Comparison of ENCODE assay signal across 8 cellular contexts in the genomic region with DNA sequence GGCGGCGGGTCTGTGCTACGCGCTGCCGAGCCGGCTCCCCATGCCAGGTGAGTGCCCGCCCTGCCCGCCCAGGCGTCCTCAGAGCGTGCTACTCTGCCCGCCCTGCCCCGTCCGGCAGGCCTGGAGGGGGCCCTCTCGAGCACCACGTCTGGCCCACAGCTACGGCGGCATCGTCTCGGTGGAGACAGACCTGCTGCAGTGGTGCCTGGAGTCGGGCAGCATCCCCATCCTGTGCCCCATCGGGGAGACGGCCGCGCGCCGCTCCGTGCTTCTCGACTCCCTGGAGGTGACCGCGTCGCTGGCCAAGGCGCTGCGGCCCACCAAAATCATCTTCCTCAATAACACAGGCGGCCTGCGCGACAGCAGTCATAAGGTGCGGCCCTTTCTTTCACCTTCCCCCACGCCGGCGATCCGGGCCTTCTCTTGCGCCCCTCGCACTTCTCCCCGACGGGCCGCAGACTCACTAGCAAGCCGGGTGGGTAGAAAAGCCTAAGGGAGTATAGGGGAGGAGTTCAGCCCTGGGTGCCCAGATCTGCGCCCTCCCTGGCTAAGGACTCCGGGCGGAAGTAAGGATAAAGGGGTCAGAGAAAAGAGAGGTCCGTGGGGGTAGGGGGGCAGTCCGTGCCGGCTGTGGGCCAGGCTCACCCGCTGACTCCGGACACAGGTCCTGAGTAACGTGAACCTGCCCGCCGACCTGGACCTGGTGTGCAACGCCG. TPM values are rescaled to one million over a fixed set of nuclear protein-coding genes. Genes with fewer than 3 reads are reported as not detected.
DNase-seq lines count a peak whose midpoint lies in the region; ATAC-seq and TF ChIP-seq lines count a peak whose summit lies in the region.

No MANE protein-coding gene starts in this region.

- H4K20me1 ChIP-seq in DND-41 (ENCODE audit: insufficient read depth, low read length): no peaks in the 10 kb centered on the region; the same call in none of the 2 replicates

- peaks cover 22% of the 10 kb centered on the region for H3K4me1 ChIP-seq in DND-41 (ENCODE audit: insufficient read depth, low read length)
- H3K4me1 ChIP-seq in neutrophil (ENCODE audit: control insufficient read depth in 1 of 2, insufficient read depth in 1 of 2, low read depth in 1 of 2, low read length in 1 of 2): peaks cover 31 to 32% of the 10 kb centered on the region in 2 experiments

- H3K4me2 ChIP-seq in DND-41 (ENCODE audit: insufficient read depth, low read length): peak overlapping the region; percentile 65

- H3K4me3 ChIP-seq in DND-41 (ENCODE audit: low read depth in 1 of 2, low read length in 2 of 2) (peak overlapping the region in 1 of 2 experiments; percentile 50; a peak in 2 of 4 replicates), fibroblast of pulmonary artery (replicated peaks; ENCODE audit: low read depth, low read length) (peak overlapping the region; percentile 64), neutrophil (ENCODE audit: low read depth in 1 of 2, low read length in 1 of 2) (peak overlapping the region; percentile 90 to 94)
- peak overlapping the region; percentile 76 for H3K4me3 ChIP-seq in Jurkat, Clone E6-1 (ENCODE audit: low read length)

- DNase-seq in DND-41 (no peak), fibroblast of pulmonary artery (ENCODE audit: low read depth) (no peak), ureter (ENCODE audit: low spot score) (no peak)
- no peak for DNase-seq in Jurkat, Clone E6-1 (ENCODE audit: low read depth, low spot score)
- peak; percentile 58 for DNase-seq in activated T-cell treated with anti-CD3 and anti-CD28 coated beads, Interleukin-2, amount 50 U/mL, for 1 hour

- peak overlapping the region; percentile 26; the same call in 1 of the 2 replicates for H3K9ac ChIP-seq in DND-41 (ENCODE audit: low read depth, low read length)

- no peaks in the 10 kb centered on the region for H3K79me2 ChIP-seq in DND-41 (ENCODE audit: insufficient read depth, low read length)

- H3K36me3 ChIP-seq in DND-41 (ENCODE audit: insufficient read depth, low read length) (no peaks in the 10 kb centered on the region), neutrophil (no peaks in the 10 kb centered on the region)

- H2AFZ ChIP-seq in DND-41 (ENCODE audit: low read depth, low read length): peak overlapping the region; percentile 70

- H3K27me3 ChIP-seq in DND-41 (ENCODE audit: insufficient read depth, low read length, poor library complexity) (no peaks in the 10 kb centered on the region), neutrophil (no peaks in the 10 kb centered on the region)

- no peak overlapping the region for H3K27ac ChIP-seq in DND-41 (ENCODE audit: low read length)
- H3K27ac ChIP-seq in neutrophil: peak overlapping the region; percentile 66

- TF ChIP-seq CTCF in DND-41 (IDR thresholded peaks at IDR 0.05; ENCODE audit: borderline replicate concordance, extremely low read depth, low read length, poor library complexity, severe bottlenecking) (no peak), fibroblast of pulmonary artery (IDR thresholded peaks at IDR 0.05; ENCODE audit: low read length, missing control alignments) (peak; percentile 9), neutrophil (IDR thresholded peaks at IDR 0.05) (no peak)

- ATAC-seq in DND-41 (ENCODE audit: insufficient read depth, low read depth) (no peak), HG03280 (IDR thresholded peaks at IDR 0.05; ENCODE audit: unreplicated experiment) (no peak), HG03520 (IDR thresholded peaks at IDR 0.05; ENCODE audit: unreplicated experiment) (no peak)

- H3K9me3 ChIP-seq in DND-41 (ENCODE audit: insufficient read depth, low read length, severe bottlenecking): no peaks in the 10 kb centered on the region
- H3K9me3 ChIP-seq in neutrophil: no peaks in the 10 kb centered on the region

RNA-seq across cellular contexts. Expression of gene NAGS, which starts 1.6 kb away (rescaled TPM):
- 2.2 TPM for polyA plus RNA-seq in Jurkat, Clone E6-1 (2012; ENCODE audit: insufficient read depth, insufficient read length)
- 2.2 TPM for total RNA-seq in ureter

RNA-seq across cellular contexts. Expression of gene TMEM101, which starts 8.7 kb away (rescaled TPM):
- polyA plus RNA-seq in Jurkat, Clone E6-1 (2012; ENCODE audit: insufficient read depth, insufficient read length): 38.4 TPM
- 20.3 TPM for total RNA-seq in ureter

RNA-seq across cellular contexts. Expression of gene PYY, which starts 52.3 kb away (rescaled TPM):
- not detected for polyA plus RNA-seq in Jurkat, Clone E6-1 (2012; ENCODE audit: insufficient read depth, insufficient read length)
- not detected for total RNA-seq in ureter
